ENCODE assay signal across 15 cellular contexts in genomic region chr5:36575367-36575781, GRCh38. TPM values are rescaled to one million over a fixed set of nuclear protein-coding genes. Genes with fewer than 3 reads are reported as not detected.
DNase-seq lines count a peak whose midpoint lies in the region; ATAC-seq and TF ChIP-seq lines count a peak whose summit lies in the region.
"Had no signal": no experiment of that assay in that cellular context is flagged by ENCODE, and none has a peak within 500 bp of the region (broad histone marks: within the 10 kb centered on the region; RNA-seq: fewer than 3 reads in every experiment).

No MANE protein-coding gene starts in this region.

- TF ChIP-seq EP300 in Ishikawa (IDR thresholded peaks at IDR 0.05; ENCODE audit: borderline replicate concordance) = no peak

- no peaks in the 10 kb centered on the region for H3K27me3 ChIP-seq in ACC112 (ENCODE audit: insufficient read depth, low read length)
- H3K27me3 ChIP-seq in Karpas-422 (ENCODE audit: low read length) = no peaks in the 10 kb centered on the region
- H3K27me3 ChIP-seq in body of pancreas = no peaks in the 10 kb centered on the region
- H3K27me3 ChIP-seq: colonic mucosa had no signal

- H3K9me3 ChIP-seq in Karpas-422 (ENCODE audit: low read length) = no peaks in the 10 kb centered on the region
- no peaks in the 10 kb centered on the region for H3K9me3 ChIP-seq in body of pancreas
- H3K9me3 ChIP-seq: colonic mucosa had no signal

- TF ChIP-seq CTCF in cardiac fibroblast (IDR thresholded peaks at IDR 0.05; ENCODE audit: low read depth, low read length) (no peak), body of pancreas (IDR thresholded peaks at IDR 0.05) (no peak)

- no peaks in the 10 kb centered on the region for H3K79me2 ChIP-seq in ACC112 (ENCODE audit: control insufficient read depth, insufficient read depth, low read length, unreplicated experiment)
- H3K79me2 ChIP-seq in Karpas-422 (ENCODE audit: low read length) = no peaks in the 10 kb centered on the region

- no peak overlapping the region for H3K9ac ChIP-seq in Karpas-422 (ENCODE audit: low read length)

- H3K4me3 ChIP-seq in ACC112 (ENCODE audit: low read depth, low read length) (peak overlapping the region; percentile 37; the same call in 1 of the 2 replicates), cardiac fibroblast (replicated peaks in 1 of 2; ENCODE audit: low read depth in 2 of 2, low read length in 2 of 2) (no peak overlapping the region), Karpas-422 (ENCODE audit: low read length) (no peak overlapping the region), body of pancreas (no peak overlapping the region)
- H3K4me3 ChIP-seq: colonic mucosa, GM12878, PC-9 had no signal

- no peaks in the 10 kb centered on the region for H3K9me2 ChIP-seq in Karpas-422 (replicated peaks; ENCODE audit: insufficient read depth, low read length)

- H2AFZ ChIP-seq in ACC112 (ENCODE audit: low read length, unreplicated experiment) = no peak overlapping the region
- no peak overlapping the region for H2AFZ ChIP-seq in Karpas-422 (ENCODE audit: low read length)
- H2AFZ ChIP-seq: PC-9 had no signal

- no peak for TF ChIP-seq POLR2A in body of pancreas (IDR thresholded peaks at IDR 0.05)

- H4K20me1 ChIP-seq in Karpas-422 (ENCODE audit: insufficient read depth, low read depth, low read length) = no peaks in the 10 kb centered on the region

- H3K4me1 ChIP-seq in ACC112 (ENCODE audit: control insufficient read depth, insufficient read depth, low read length, unreplicated experiment) = peaks cover 40% of the 10 kb centered on the region
- H3K4me1 ChIP-seq in Karpas-422 (ENCODE audit: low read length) = no peaks in the 10 kb centered on the region
- H3K4me1 ChIP-seq in body of pancreas = no peaks in the 10 kb centered on the region
- H3K4me1 ChIP-seq: colonic mucosa had no signal

- H3K27ac ChIP-seq in ACC112 (ENCODE audit: low read depth, low read length) = peak overlapping the region; percentile 64
- no peak overlapping the region for H3K27ac ChIP-seq in Karpas-422 (ENCODE audit: low read length)
- no peak overlapping the region for H3K27ac ChIP-seq in body of pancreas
- H3K27ac ChIP-seq: colonic mucosa, PC-9 had no signal

- TF ChIP-seq RAD21 in Ishikawa (IDR thresholded peaks at IDR 0.05; ENCODE audit: low read depth) = no peak

- no peak for ATAC-seq in body of pancreas
- ATAC-seq: GM12878 had no signal

- H3K4me2 ChIP-seq in Karpas-422 (ENCODE audit: low read depth, low read length, poor library complexity, severe bottlenecking) = no peak overlapping the region
- H3K4me2 ChIP-seq: PC-9 had no signal

- DNase-seq in cardiac fibroblast (ENCODE audit: low read depth in 2 of 2) (peak; percentile 73 to 87), kidney tubule cell (ENCODE audit: low spot score) (peak; percentile 63), hippocampal formation (lab: John Stamatoyannopoulos, UW) (no peak), Karpas-422 (no peak), body of pancreas (no peak), 8988T (no peak)
- DNase-seq: activated naive CD4-positive, alpha-beta T cell treated with anti-CD3 and anti-CD28 coated beads, Interleukin-2, amount 10 ng/mL, durations not matched to agents 7 days and 5 days; colonic mucosa; DMS153; H7; head of caudate nucleus had no signal

- H3K36me3 ChIP-seq in ACC112 (ENCODE audit: insufficient read depth, low read length) = no peaks in the 10 kb centered on the region
- H3K36me3 ChIP-seq in Karpas-422 (ENCODE audit: insufficient read depth, low read length) = no peaks in the 10 kb centered on the region
- no peaks in the 10 kb centered on the region for H3K36me3 ChIP-seq in body of pancreas (replicated peaks in 1 of 2; ENCODE audit: insufficient read depth in 1 of 2, low read depth in 2 of 2)
- H3K36me3 ChIP-seq: colonic mucosa had no signal

- WGBS in body of pancreas, 2 donors = 65 to 70% methylated on average over 4 of the region's 4 CpGs

- intact Hi-C loops in body of pancreas (cut with DNase I) = no loop called here

TF ChIP-seq in Ishikawa, 13 proteins besides CTCF, POLR2A, EP300 and RAD21:
- TF ChIP-seq TEAD4 (IDR thresholded peaks at IDR 0.05) = peak; percentile 23; the same call in 1 of the 2 replicates
- no peak for TF ChIP-seq YY1 (IDR thresholded peaks at IDR 0.05; ENCODE audit: low read depth)

RNA-seq across cellular contexts. Expression of gene SLC1A3, which starts 31.0 kb away (rescaled TPM):
- not detected in 2 replicates for total RNA-seq in Karpas-422 (2014; rRNA removed; shearing (Covaris generic); ENCODE audit: low replicate concordance)
- 10 to 100 TPM; 11.2 to 18.5 TPM for total RNA-seq in body of pancreas

Comparison
In these comparisons a context has a peak if more than half of its experiments do, and no peak if none do; other contexts are left out.
1. DNase-seq: peak in cardiac fibroblast (2 of 2) and kidney tubule cell (single experiment); none in hippocampal formation (0 of 2), Karpas-422 (single experiment), body of pancreas (0 of 4) and 8988T (single experiment).
2. RNA of gene SLC1A3, which starts 31.0 kb away (total RNA-seq): 11.2 to 18.5 TPM in body of pancreas; not detected in Karpas-422; every median in the first group is over 10 times any median in the second.